Comparison of ENCODE assay signal across 1 cellular context in the genomic region with DNA sequence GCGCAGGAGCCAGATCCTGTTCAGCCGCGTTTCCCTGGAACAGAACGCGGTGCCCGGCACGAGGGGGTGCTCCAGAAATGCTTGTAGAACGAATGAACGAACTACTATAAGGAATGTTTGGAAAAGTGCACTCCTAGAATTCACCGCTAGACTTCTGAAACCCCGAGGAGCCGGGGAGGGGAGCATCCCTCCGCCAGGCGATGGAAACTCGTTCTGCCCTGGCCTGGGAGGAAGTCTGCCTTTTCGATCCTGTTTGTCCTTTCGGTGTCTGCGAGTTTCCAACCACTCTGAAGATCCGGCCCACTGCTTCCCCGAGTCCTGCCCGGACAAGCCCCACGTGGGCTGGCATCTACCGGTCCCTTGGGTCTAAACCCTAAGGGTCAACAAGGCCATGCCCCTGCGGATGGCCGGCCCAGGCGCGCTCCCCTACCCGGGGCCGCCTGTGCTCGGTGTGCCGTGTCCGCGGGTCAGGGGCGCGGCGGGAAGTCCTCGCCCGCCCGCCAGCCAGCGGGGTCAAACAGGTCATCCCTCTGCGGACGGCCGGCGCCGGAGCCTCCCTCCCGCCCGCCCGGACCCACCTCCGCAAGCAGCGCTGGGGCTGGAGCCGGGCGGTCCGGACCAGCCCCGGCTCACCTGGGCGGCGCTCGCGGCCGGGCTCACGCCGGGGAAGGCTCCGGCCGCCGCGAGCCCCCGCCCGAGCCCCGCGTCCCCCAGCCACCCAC.
TF ChIP-seq lines count a peak whose summit lies in the region.

No MANE protein-coding gene starts in this region.

TF ChIP-seq in HepG2, 621 proteins besides CTCF, POLR2A, EP300 and RAD21 (continued from another document and continues in another):
- 0 out of 2 replicates have a peak, but pooled peaks have one; percentile 43 for TF ChIP-seq DZIP1 (CRISPR knock-in tag; IDR thresholded peaks at IDR 0.05)
- peak; percentile 58 for TF ChIP-seq UBTF (CRISPR knock-in tag; IDR thresholded peaks at IDR 0.05)
- no peak for TF ChIP-seq DMTF1 (CRISPR knock-in tag; IDR thresholded peaks at IDR 0.05)
- TF ChIP-seq CEBPB (IDR thresholded peaks at IDR 0.05; ENCODE audit: borderline replicate concordance, low read depth, low read length): no peak
- no peak for TF ChIP-seq ZBTB3 (CRISPR knock-in tag; IDR thresholded peaks at IDR 0.05; ENCODE audit: borderline replicate concordance, low read depth)
- TF ChIP-seq SKIL (CRISPR knock-in tag; IDR thresholded peaks at IDR 0.05; ENCODE audit: borderline replicate concordance): no peak
- no peak for TF ChIP-seq ETS1 (CRISPR knock-in tag; IDR thresholded peaks at IDR 0.05)
- TF ChIP-seq ZNF841 (CRISPR knock-in tag; IDR thresholded peaks at IDR 0.05; ENCODE audit: borderline replicate concordance): no peak
- no peak for TF ChIP-seq ZNF607 (CRISPR knock-in tag; IDR thresholded peaks at IDR 0.05; ENCODE audit: borderline replicate concordance)
- peak; percentile 80 for TF ChIP-seq ZNF891 (CRISPR knock-in tag; IDR thresholded peaks at IDR 0.05)
- no peak for TF ChIP-seq ZNF678 (CRISPR knock-in tag; IDR thresholded peaks at IDR 0.05)
- no peak for TF ChIP-seq CBX1 (IDR thresholded peaks at IDR 0.05; ENCODE audit: low read depth)
- peak; percentile 60; the same call in 1 of the 2 replicates for TF ChIP-seq MYC (CRISPR knock-in tag; IDR thresholded peaks at IDR 0.05; ENCODE audit: borderline replicate concordance)
- no peak for TF ChIP-seq HNF4A (CRISPR knock-in tag; IDR thresholded peaks at IDR 0.05)
- no peak for TF ChIP-seq ZNF333 (CRISPR knock-in tag; IDR thresholded peaks at IDR 0.05; ENCODE audit: borderline replicate concordance)
- no peak for TF ChIP-seq EHMT2 (IDR thresholded peaks at IDR 0.05; ENCODE audit: borderline replicate concordance, low read depth, low read length)
- 0 out of 2 replicates have a peak, but pooled peaks have one; percentile 45 for TF ChIP-seq ZSCAN31 (CRISPR knock-in tag; IDR thresholded peaks at IDR 0.05; ENCODE audit: low read depth)
- TF ChIP-seq ZNF367 (CRISPR knock-in tag; IDR thresholded peaks at IDR 0.05; ENCODE audit: borderline replicate concordance): no peak
- TF ChIP-seq, protein P1, sequence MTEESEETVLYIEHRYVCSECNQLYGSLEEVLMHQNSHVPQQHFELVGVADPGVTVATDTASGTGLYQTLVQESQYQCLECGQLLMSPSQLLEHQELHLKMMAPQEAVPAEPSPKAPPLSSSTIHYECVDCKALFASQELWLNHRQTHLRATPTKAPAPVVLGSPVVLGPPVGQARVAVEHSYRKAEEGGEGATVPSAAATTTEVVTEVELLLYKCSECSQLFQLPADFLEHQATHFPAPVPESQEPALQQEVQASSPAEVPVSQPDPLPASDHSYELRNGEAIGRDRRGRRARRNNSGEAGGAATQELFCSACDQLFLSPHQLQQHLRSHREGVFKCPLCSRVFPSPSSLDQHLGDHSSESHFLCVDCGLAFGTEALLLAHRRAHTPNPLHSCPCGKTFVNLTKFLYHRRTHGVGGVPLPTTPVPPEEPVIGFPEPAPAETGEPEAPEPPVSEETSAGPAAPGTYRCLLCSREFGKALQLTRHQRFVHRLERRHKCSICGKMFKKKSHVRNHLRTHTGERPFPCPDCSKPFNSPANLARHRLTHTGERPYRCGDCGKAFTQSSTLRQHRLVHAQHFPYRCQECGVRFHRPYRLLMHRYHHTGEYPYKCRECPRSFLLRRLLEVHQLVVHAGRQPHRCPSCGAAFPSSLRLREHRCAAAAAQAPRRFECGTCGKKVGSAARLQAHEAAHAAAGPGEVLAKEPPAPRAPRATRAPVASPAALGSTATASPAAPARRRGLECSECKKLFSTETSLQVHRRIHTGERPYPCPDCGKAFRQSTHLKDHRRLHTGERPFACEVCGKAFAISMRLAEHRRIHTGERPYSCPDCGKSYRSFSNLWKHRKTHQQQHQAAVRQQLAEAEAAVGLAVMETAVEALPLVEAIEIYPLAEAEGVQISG (CRISPR knock-in tag; IDR thresholded peaks at IDR 0.05): 0 out of 2 replicates have a peak, but pooled peaks have one; percentile 8
- peak; percentile 60; the same call in 1 of the 2 replicates for TF ChIP-seq PITX1 (CRISPR knock-in tag; IDR thresholded peaks at IDR 0.05)
- TF ChIP-seq NR2C2 (CRISPR knock-in tag; IDR thresholded peaks at IDR 0.05; ENCODE audit: borderline replicate concordance): peak; percentile 87
- no peak for TF ChIP-seq GPN1 (CRISPR knock-in tag; IDR thresholded peaks at IDR 0.05; ENCODE audit: borderline replicate concordance)
- TF ChIP-seq, protein P2, sequence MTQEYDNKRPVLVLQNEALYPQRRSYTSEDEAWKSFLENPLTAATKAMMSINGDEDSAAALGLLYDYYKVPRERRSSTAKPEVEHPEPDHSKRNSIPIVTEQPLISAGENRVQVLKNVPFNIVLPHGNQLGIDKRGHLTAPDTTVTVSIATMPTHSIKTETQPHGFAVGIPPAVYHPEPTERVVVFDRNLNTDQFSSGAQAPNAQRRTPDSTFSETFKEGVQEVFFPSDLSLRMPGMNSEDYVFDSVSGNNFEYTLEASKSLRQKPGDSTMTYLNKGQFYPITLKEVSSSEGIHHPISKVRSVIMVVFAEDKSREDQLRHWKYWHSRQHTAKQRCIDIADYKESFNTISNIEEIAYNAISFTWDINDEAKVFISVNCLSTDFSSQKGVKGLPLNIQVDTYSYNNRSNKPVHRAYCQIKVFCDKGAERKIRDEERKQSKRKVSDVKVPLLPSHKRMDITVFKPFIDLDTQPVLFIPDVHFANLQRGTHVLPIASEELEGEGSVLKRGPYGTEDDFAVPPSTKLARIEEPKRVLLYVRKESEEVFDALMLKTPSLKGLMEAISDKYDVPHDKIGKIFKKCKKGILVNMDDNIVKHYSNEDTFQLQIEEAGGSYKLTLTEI (CRISPR knock-in tag; conservative IDR thresholded peaks at IDR 0.05): no peak
- no peak for TF ChIP-seq ZNF33A (CRISPR knock-in tag; IDR thresholded peaks at IDR 0.05; ENCODE audit: borderline replicate concordance)
- peak; percentile 32 for TF ChIP-seq PATZ1 (CRISPR knock-in tag; IDR thresholded peaks at IDR 0.05)
- no peak for TF ChIP-seq PBX2 (CRISPR knock-in tag; IDR thresholded peaks at IDR 0.05)
- peak; percentile 18; the same call in 1 of the 2 replicates for TF ChIP-seq MED1 (CRISPR knock-in tag; IDR thresholded peaks at IDR 0.05)
- TF ChIP-seq POGK (CRISPR knock-in tag; conservative IDR thresholded peaks at IDR 0.05): no peak; the same call in 1 of the 2 replicates
- TF ChIP-seq RNF2 (conservative IDR thresholded peaks at IDR 0.05; ENCODE audit: low read depth): peak; percentile 56; the same call in 1 of the 2 replicates
